18 cellular contexts compared by ENCODE assay signal in genomic region chr1:241235236-241235897, GRCh38.
DNase-seq lines count a peak whose midpoint lies in the region; ATAC-seq and TF ChIP-seq lines count a peak whose summit lies in the region.
"Had no signal": no experiment of that assay in that cellular context is flagged by ENCODE, and none has a peak within 500 bp of the region (broad histone marks: within the 10 kb centered on the region; RNA-seq: fewer than 3 reads in every experiment).

No MANE protein-coding gene starts in this region.

- H3K27me3 Mint-ChIP-seq in GM23338 (ENCODE audit: insufficient read depth, low read depth, poor library complexity): peaks cover 4% of the 10 kb centered on the region
- H3K27me3 Mint-ChIP-seq: activated CD8-positive, alpha-beta memory T cell treated with anti-CD3 and anti-CD28 coated beads, Interleukin-2, amount 10 ng/mL, durations not matched to agents 7 days and 5 days had no signal

- no peak overlapping the region for H3K18ac ChIP-seq in neuronal stem cell (ENCODE audit: low read length)

- H3K4me2 ChIP-seq in GM23338 (no peak overlapping the region), neuronal stem cell (ENCODE audit: insufficient read depth, low read length, poor library complexity, severe bottlenecking) (no peak overlapping the region)

- H3K27ac Mint-ChIP-seq in GM23338: 0 out of 2 replicates have a peak overlapping the region, but pooled peaks have one; percentile 1
- H3K27ac Mint-ChIP-seq: activated CD8-positive, alpha-beta memory T cell treated with anti-CD3 and anti-CD28 coated beads, Interleukin-2, amount 10 ng/mL, durations not matched to agents 7 days and 5 days; T-helper 1 cell treated with Interleukin-12 subunit alpha and Interleukin-12 subunit beta and Interleukin-4 antibody, amounts not matched to agents 30 μg/mL and 1 μg/mL, for 36 hours had no signal

- H3K4me1 Mint-ChIP-seq in GM23338: peaks cover 7% of the 10 kb centered on the region
- H3K4me1 Mint-ChIP-seq: activated CD8-positive, alpha-beta memory T cell treated with anti-CD3 and anti-CD28 coated beads, Interleukin-2, amount 10 ng/mL, durations not matched to agents 7 days and 5 days had no signal

- H3K4me1 ChIP-seq in GM23338 (ENCODE audit: insufficient read depth) (no peaks in the 10 kb centered on the region), neuronal stem cell (ENCODE audit: control insufficient read depth in 2 of 2, insufficient read depth in 1 of 2, low read depth in 1 of 2, low read length in 2 of 2) (no peaks in the 10 kb centered on the region), ascending aorta (no peaks in the 10 kb centered on the region)

- H3K9me3 ChIP-seq in neuronal stem cell (replicated peaks in 1 of 2; ENCODE audit: control insufficient read depth in 2 of 2, insufficient read depth in 1 of 2, low read depth in 1 of 2, low read length in 2 of 2) (no peaks in the 10 kb centered on the region), ascending aorta (no peaks in the 10 kb centered on the region)
- H3K9me3 ChIP-seq: thoracic aorta had no signal

- no peak overlapping the region for H3K4ac ChIP-seq in neuronal stem cell (ENCODE audit: low read length)

- no peak overlapping the region for H4K8ac ChIP-seq in neuronal stem cell (ENCODE audit: low read depth, low read length)

- H3F3A ChIP-seq in GM23338 (replicated peaks; ENCODE audit: low read depth): no peaks in the 10 kb centered on the region

- no peak overlapping the region for H4K91ac ChIP-seq in neuronal stem cell (ENCODE audit: low read depth, low read length, poor library complexity)

- ATAC-seq in GM23338: peak; percentile 57
- ATAC-seq in HG03280 (IDR thresholded peaks at IDR 0.05; ENCODE audit: unreplicated experiment): no peak
- ATAC-seq: activated CD8-positive, alpha-beta memory T cell treated with anti-CD3 and anti-CD28 coated beads, Interleukin-2, amount 10 ng/mL, durations not matched to agents 7 days and 5 days; sciatic nerve had no signal

- no peak overlapping the region for H2AFZ ChIP-seq in GM23338
- no peak overlapping the region for H2AFZ ChIP-seq in neuronal stem cell (ENCODE audit: low read length)

- H3K9me3 Mint-ChIP-seq in GM23338: no peaks in the 10 kb centered on the region
- H3K9me3 Mint-ChIP-seq: neural crest cell had no signal

- H3K27me3 ChIP-seq in GM23338 (ENCODE audit: insufficient read depth) (no peaks in the 10 kb centered on the region), neuronal stem cell (ENCODE audit: control insufficient read depth in 3 of 3, insufficient read depth in 3 of 3, low read depth in 1 of 3, low read length in 3 of 3) (no peaks in the 10 kb centered on the region), ascending aorta (no peaks in the 10 kb centered on the region)

- no peak overlapping the region for H3K4me3 ChIP-seq in GM23338
- no peak overlapping the region for H3K4me3 ChIP-seq in neuronal stem cell (ENCODE audit: low read length in 2 of 2)
- no peak overlapping the region for H3K4me3 ChIP-seq in ascending aorta
- H3K4me3 ChIP-seq: thoracic aorta had no signal

- no peak overlapping the region for H2AK5ac ChIP-seq in neuronal stem cell (ENCODE audit: low read depth, low read length)

- no peaks in the 10 kb centered on the region for H3K79me2 ChIP-seq in GM23338 (replicated peaks; ENCODE audit: insufficient read depth)

- H2BK5ac ChIP-seq in neuronal stem cell (ENCODE audit: low read length): no peak overlapping the region

- TF ChIP-seq CTCF in GM23338 (conservative IDR thresholded peaks at IDR 0.05; ENCODE audit: low read depth in 2 of 2) (no peak), ascending aorta (IDR thresholded peaks at IDR 0.05) (no peak)

- no peak overlapping the region for H3K27ac ChIP-seq in GM23338 (ENCODE audit: low read depth)
- H3K27ac ChIP-seq in neuronal stem cell (replicated peaks; ENCODE audit: low read length): no peak overlapping the region
- no peak overlapping the region for H3K27ac ChIP-seq in ascending aorta
- H3K27ac ChIP-seq: thoracic aorta had no signal

- H3K9me2 ChIP-seq in GM23338 (ENCODE audit: insufficient read depth): no peaks in the 10 kb centered on the region

- no CpG with 5 or more reads among the region's 2 CpGs for WGBS in neuronal stem cell (ENCODE audit: extremely low coverage in 2 of 2, insufficient read length in 2 of 2, insufficient replicate concordance in 1 of 2), 2 donors

- no peaks in the 10 kb centered on the region for H3K79me1 ChIP-seq in neuronal stem cell (ENCODE audit: low read depth, low read length)

- H3K36me3 ChIP-seq in GM23338 (ENCODE audit: insufficient read depth) (no peaks in the 10 kb centered on the region), neuronal stem cell (replicated peaks in 1 of 2; ENCODE audit: control insufficient read depth in 2 of 2, insufficient read depth in 2 of 2, low read length in 2 of 2) (no peaks in the 10 kb centered on the region), ascending aorta (no peaks in the 10 kb centered on the region)
- H3K36me3 ChIP-seq: thoracic aorta had no signal

- H2BK15ac ChIP-seq in neuronal stem cell (ENCODE audit: low read length): no peak overlapping the region

- intact Hi-C loops in ascending aorta (cut with DNase I): no loop called here

- H3K9ac ChIP-seq in neuronal stem cell (ENCODE audit: low read depth, low read length, poor library complexity): no peak overlapping the region

- H3K4me3 Mint-ChIP-seq in GM23338: no peak overlapping the region
- H3K4me3 Mint-ChIP-seq: activated CD8-positive, alpha-beta memory T cell treated with anti-CD3 and anti-CD28 coated beads, Interleukin-2, amount 10 ng/mL, durations not matched to agents 7 days and 5 days; neural crest cell; T-helper 1 cell treated with Interleukin-12 subunit alpha and Interleukin-12 subunit beta and Interleukin-4 antibody, amounts not matched to agents 30 μg/mL and 1 μg/mL, for 36 hours had no signal

- H3K23ac ChIP-seq in neuronal stem cell (ENCODE audit: low read depth, low read length, poor library complexity): no peak overlapping the region

- no peak overlapping the region for H2BK12ac ChIP-seq in neuronal stem cell (ENCODE audit: low read length)

- DNase-seq in GM23338 (ENCODE audit: low spot score) (peak; percentile 70), NCI-H774 (lab: John Stamatoyannopoulos, UW) (peak; percentile 31), fibroblast of the conjunctiva (ENCODE audit: low read depth) (peak; percentile 1), neuronal stem cell (ENCODE audit: low spot score) (peak; percentile 9), ascending aorta (ENCODE audit: low spot score in 2 of 2) (no peak), NCI-H82 (lab: John Stamatoyannopoulos, UW) (no peak)
- DNase-seq: activated CD4-positive, CD25-positive, alpha-beta regulatory T cell treated with anti-CD3 and anti-CD28 coated beads, Interleukin-2, amount 50 U/mL, for 72 hours; activated CD8-positive, alpha-beta memory T cell treated with anti-CD3 and anti-CD28 coated beads, Interleukin-2, amount 10 ng/mL, durations not matched to agents 7 days and 5 days; DMS79; mammary epithelial cell; NCI-H2029; NK-92 treated with Interleukin-12 subunit alpha and Interleukin-12 subunit beta, amount 100 ng/mL, for 24 hours; stimulated activated CD4-positive, alpha-beta T cell treated with anti-CD3 and anti-CD28 coated beads, Interleukin-2, amount 100 ng/mL, for 24 hours had no signal

- H3K36me3 Mint-ChIP-seq in GM23338 (ENCODE audit: low read depth): no peaks in the 10 kb centered on the region
- H3K36me3 Mint-ChIP-seq: activated CD8-positive, alpha-beta memory T cell treated with anti-CD3 and anti-CD28 coated beads, Interleukin-2, amount 10 ng/mL, durations not matched to agents 7 days and 5 days had no signal

- H2BK120ac ChIP-seq in neuronal stem cell (ENCODE audit: low read depth, low read length): no peak overlapping the region

- no peak overlapping the region for H3K14ac ChIP-seq in neuronal stem cell (ENCODE audit: low read length)

- H4K20me1 ChIP-seq in GM23338 (replicated peaks; ENCODE audit: insufficient read depth): no peaks in the 10 kb centered on the region

TF ChIP-seq in GM23338, 12 proteins besides CTCF, POLR2A, EP300 and RAD21 (continues in another document):
- no peak for TF ChIP-seq ZNF331 (CRISPR knock-in tag; IDR thresholded peaks at IDR 0.05; ENCODE audit: low read depth)
- no peak for TF ChIP-seq ZNF114 (CRISPR knock-in tag; IDR thresholded peaks at IDR 0.05)
- no peak for TF ChIP-seq NANOG (IDR thresholded peaks at IDR 0.05; ENCODE audit: borderline replicate concordance)
- no peak for TF ChIP-seq REST (IDR thresholded peaks at IDR 0.05; ENCODE audit: unreplicated experiment)
- TF ChIP-seq EZH2phosphoT487 (IDR thresholded peaks at IDR 0.05; ENCODE audit: unreplicated experiment): no peak
- no peak for TF ChIP-seq ETS1 (IDR thresholded peaks at IDR 0.05)

Comparison
In these comparisons a context has a peak if more than half of its experiments do, and no peak if none do; other contexts are left out.
1. DNase-seq: peak in GM23338 (single experiment), NCI-H774 (single experiment), fibroblast of the conjunctiva (single experiment) and neuronal stem cell (single experiment); none in ascending aorta (0 of 2) and NCI-H82 (single experiment).